1 cellular context compared by ENCODE assay signal in the genomic region with DNA sequence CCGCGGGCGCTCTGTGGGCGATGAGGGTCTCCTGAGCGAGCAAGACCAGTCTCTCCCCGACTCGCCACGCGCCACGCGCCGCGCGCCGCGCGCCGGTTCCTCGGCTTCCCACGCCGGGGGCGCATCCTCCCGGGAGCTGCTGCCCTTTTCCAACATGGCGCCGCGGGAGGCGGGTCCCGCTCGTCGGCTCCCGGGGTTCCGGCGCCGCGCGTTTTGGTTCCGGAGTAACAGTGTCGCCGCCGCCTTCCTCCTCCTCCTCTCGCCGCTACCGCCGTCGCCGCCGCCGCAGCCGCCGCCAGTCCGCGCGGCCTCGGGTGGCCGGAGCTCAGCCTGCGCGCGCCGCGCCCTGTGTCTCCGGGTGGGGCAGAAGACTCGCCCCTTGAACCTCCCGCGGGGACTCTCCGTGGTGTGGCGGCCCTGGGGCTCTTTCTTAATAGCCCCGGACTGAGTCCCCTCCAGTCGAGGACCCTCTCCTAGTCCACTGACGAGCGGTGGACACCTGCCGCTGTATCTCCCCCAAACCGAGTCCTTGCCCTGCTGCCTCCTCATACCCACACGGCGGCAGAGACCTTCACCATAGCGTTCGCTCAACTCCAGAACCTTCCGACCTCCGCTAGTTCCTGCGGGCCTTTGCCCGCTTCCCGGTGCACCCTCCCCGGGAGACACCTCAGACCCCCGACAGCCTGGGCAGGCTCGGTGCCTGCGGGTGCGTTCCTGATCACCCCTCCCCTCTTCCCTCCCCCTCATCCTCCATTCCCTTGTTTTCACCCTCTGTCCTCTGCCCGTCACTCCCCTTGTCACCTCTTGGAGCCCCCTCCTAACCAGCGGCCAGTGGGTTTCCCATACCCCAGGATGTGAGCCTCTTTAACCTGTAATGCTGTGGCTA.
TF ChIP-seq lines count a peak whose summit lies in the region.

MAP2K5 (plus strand) TSS at position 242 of the 886 bp plus-strand sequence; CDS start at position 875, 633 bp downstream.

TF ChIP-seq in SK-N-SH, 30 proteins besides CTCF, POLR2A, EP300 and RAD21 (continued from another document):
- TF ChIP-seq, protein P1, sequence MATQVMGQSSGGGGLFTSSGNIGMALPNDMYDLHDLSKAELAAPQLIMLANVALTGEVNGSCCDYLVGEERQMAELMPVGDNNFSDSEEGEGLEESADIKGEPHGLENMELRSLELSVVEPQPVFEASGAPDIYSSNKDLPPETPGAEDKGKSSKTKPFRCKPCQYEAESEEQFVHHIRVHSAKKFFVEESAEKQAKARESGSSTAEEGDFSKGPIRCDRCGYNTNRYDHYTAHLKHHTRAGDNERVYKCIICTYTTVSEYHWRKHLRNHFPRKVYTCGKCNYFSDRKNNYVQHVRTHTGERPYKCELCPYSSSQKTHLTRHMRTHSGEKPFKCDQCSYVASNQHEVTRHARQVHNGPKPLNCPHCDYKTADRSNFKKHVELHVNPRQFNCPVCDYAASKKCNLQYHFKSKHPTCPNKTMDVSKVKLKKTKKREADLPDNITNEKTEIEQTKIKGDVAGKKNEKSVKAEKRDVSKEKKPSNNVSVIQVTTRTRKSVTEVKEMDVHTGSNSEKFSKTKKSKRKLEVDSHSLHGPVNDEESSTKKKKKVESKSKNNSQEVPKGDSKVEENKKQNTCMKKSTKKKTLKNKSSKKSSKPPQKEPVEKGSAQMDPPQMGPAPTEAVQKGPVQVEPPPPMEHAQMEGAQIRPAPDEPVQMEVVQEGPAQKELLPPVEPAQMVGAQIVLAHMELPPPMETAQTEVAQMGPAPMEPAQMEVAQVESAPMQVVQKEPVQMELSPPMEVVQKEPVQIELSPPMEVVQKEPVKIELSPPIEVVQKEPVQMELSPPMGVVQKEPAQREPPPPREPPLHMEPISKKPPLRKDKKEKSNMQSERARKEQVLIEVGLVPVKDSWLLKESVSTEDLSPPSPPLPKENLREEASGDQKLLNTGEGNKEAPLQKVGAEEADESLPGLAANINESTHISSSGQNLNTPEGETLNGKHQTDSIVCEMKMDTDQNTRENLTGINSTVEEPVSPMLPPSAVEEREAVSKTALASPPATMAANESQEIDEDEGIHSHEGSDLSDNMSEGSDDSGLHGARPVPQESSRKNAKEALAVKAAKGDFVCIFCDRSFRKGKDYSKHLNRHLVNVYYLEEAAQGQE (IDR thresholded peaks at IDR 0.05; ENCODE audit: low read depth, low read length), result 0 out of 2 replicates have a peak, but pooled peaks have one; percentile 27
- peak; percentile 67 for TF ChIP-seq CHD2 (IDR thresholded peaks at IDR 0.05; ENCODE audit: low read length, partially characterized antibody)
- no peak for TF ChIP-seq FOSL2 (IDR thresholded peaks at IDR 0.05; ENCODE audit: borderline replicate concordance, low read depth)
- peak; percentile 71; the same call in 1 of the 2 replicates for TF ChIP-seq MAX (IDR thresholded peaks at IDR 0.05; ENCODE audit: low read depth)
